ENCODE assay signal across 17 cellular contexts in genomic region chr2:206472094-206472493, GRCh38. TPM values are rescaled to one million over a fixed set of nuclear protein-coding genes. Genes with fewer than 3 reads are reported as not detected.
DNase-seq lines count a peak whose midpoint lies in the region; ATAC-seq lines count a peak whose summit lies in the region.
"Had no signal": no experiment of that assay in that cellular context is flagged by ENCODE, and none has a peak within 500 bp of the region (broad histone marks: within the 10 kb centered on the region; RNA-seq: fewer than 3 reads in every experiment).

No MANE protein-coding gene starts in this region.

- peaks cover 35% of the 10 kb centered on the region for H3K4me1 ChIP-seq in SJCRH30

- no peak overlapping the region for H3K4me3 ChIP-seq in SJCRH30
- H3K4me3 ChIP-seq: GM23338 had no signal

- no peaks in the 10 kb centered on the region for H3K9me3 ChIP-seq in SJCRH30 (replicated peaks)

- DNase-seq in OCI-M1 (lab: John Stamatoyannopoulos, UW): peak; percentile 9
- DNase-seq in Right ventricle myocardium inferior (ENCODE audit: missing footprints): no peak
- no peak for DNase-seq in NCI-H2081 (lab: John Stamatoyannopoulos, UW)
- no peak for DNase-seq in SJCRH30
- DNase-seq: ACHN; C1 segment of cervical spinal cord; Calu3; CD4-positive, alpha-beta T cell; DMS 273 treated with DMSO at 0.1 percent for 48 hours; DMS79; H7 had no signal

- H3K27ac ChIP-seq in SJCRH30: no peak overlapping the region
- H3K27ac ChIP-seq: HL-60 had no signal

- H3K36me3 ChIP-seq in SJCRH30: no peaks in the 10 kb centered on the region

- no peaks in the 10 kb centered on the region for H3K27me3 ChIP-seq in SJCRH30

- intact Hi-C loops in Right ventricle myocardium inferior (cut with DNase I): no loop called here

- ATAC-seq in GM18867 (IDR thresholded peaks at IDR 0.05; ENCODE audit: unreplicated experiment) (peak; percentile 63), GM21717 (IDR thresholded peaks at IDR 0.05; ENCODE audit: unreplicated experiment) (peak; percentile 24), HG03095 (IDR thresholded peaks at IDR 0.05; ENCODE audit: unreplicated experiment) (peak; percentile 53), Right ventricle myocardium inferior (no peak), HG03045 (IDR thresholded peaks at IDR 0.05; ENCODE audit: unreplicated experiment) (no peak)
- ATAC-seq: GM23338 had no signal

RNA-seq across cellular contexts. Expression of gene ADAM23, which starts 28.8 kb away (rescaled TPM):
- 69.1 TPM for total RNA-seq in Right ventricle myocardium inferior
- 23.5 and 25.0 TPM in 2 replicates for total RNA-seq in SJCRH30 (2014; rRNA removed; shearing (Covaris generic))

Comparison
In these comparisons a context has a peak if more than half of its experiments do, and no peak if none do; other contexts are left out.
1. ATAC-seq: peak in GM18867 (single experiment), GM21717 (single experiment) and HG03095 (single experiment); none in Right ventricle myocardium inferior (single experiment) and HG03045 (single experiment).